16 cellular contexts compared by ENCODE assay signal in genomic region chr21:42395910-42396625, GRCh38. TPM values are rescaled to one million over a fixed set of nuclear protein-coding genes. Genes with fewer than 3 reads are reported as not detected.
DNase-seq lines count a peak whose midpoint lies in the region; ATAC-seq and TF ChIP-seq lines count a peak whose summit lies in the region.
"Had no signal": no experiment of that assay in that cellular context is flagged by ENCODE, and none has a peak within 500 bp of the region (broad histone marks: within the 10 kb centered on the region; RNA-seq: fewer than 3 reads in every experiment).

TMPRSS3 (minus strand) TSS chr21:42396052; CDS start chr21:42395417, 635 bp downstream.

- peaks cover 4% of the 10 kb centered on the region for H3K9me3 ChIP-seq in WERI-Rb-1 (ENCODE audit: severe bottlenecking)
- H3K9me3 ChIP-seq: neutrophil had no signal

- H3K4me3 ChIP-seq in WERI-Rb-1 (ENCODE audit: low read depth, low read length) = no peak within 1 kb of the TSS

- ATAC-seq in stimulated activated naive CD8-positive, alpha-beta T cell treated with anti-CD3 and anti-CD28 coated beads, Interleukin-15, Interleukin-2, amounts not matched to agents 100 U/mL and 50 U/mL, for 24 hours = no peak
- ATAC-seq in activated T-helper 17 cell treated with anti-CD3 and anti-CD28 coated beads, Interleukin-2, amount 50 U/mL, for 72 hours (replicated peaks) = peak; percentile 25
- ATAC-seq: Right ventricle myocardium inferior had no signal

- H3K27ac ChIP-seq in WERI-Rb-1 = no peak within 1 kb of the TSS
- H3K27ac ChIP-seq: neutrophil had no signal

- H3K27ac Mint-ChIP-seq in stimulated activated naive CD8-positive, alpha-beta T cell treated with anti-CD3 and anti-CD28 coated beads, Interleukin-15, Interleukin-2, amounts not matched to agents 100 ng/mL and 50 ng/mL, for 24 hours = peak within 1 kb of the TSS; percentile 63
- peak within 1 kb of the TSS; percentile 56 for H3K27ac Mint-ChIP-seq in activated T-helper 17 cell treated with anti-CD3 and anti-CD28 coated beads, Interleukin-2, amount 50 U/mL, for 72 hours
- no peak within 1 kb of the TSS for H3K27ac Mint-ChIP-seq in HFFc6
- H3K27ac Mint-ChIP-seq: IgD-negative memory B cell had no signal

- peaks cover 34% of the 10 kb centered on the region for H3K36me3 Mint-ChIP-seq in stimulated activated naive CD8-positive, alpha-beta T cell treated with anti-CD3 and anti-CD28 coated beads, Interleukin-15, Interleukin-2, amounts not matched to agents 100 ng/mL and 50 ng/mL, for 24 hours (ENCODE audit: low read depth)
- H3K36me3 Mint-ChIP-seq in activated T-helper 17 cell treated with anti-CD3 and anti-CD28 coated beads, Interleukin-2, amount 50 U/mL, for 72 hours (ENCODE audit: low read depth) = peaks cover 64% of the 10 kb centered on the region
- peaks cover 9% of the 10 kb centered on the region; the same call in 1 of the 2 replicates for H3K36me3 Mint-ChIP-seq in HFFc6 (ENCODE audit: low read depth)

- no peaks in the 10 kb centered on the region for H3K27me3 Mint-ChIP-seq in stimulated activated naive CD8-positive, alpha-beta T cell treated with anti-CD3 and anti-CD28 coated beads, Interleukin-15, Interleukin-2, amounts not matched to agents 100 ng/mL and 50 ng/mL, for 24 hours
- no peaks in the 10 kb centered on the region for H3K27me3 Mint-ChIP-seq in activated T-helper 17 cell treated with anti-CD3 and anti-CD28 coated beads, Interleukin-2, amount 50 U/mL, for 72 hours
- no peaks in the 10 kb centered on the region for H3K27me3 Mint-ChIP-seq in HFFc6 (ENCODE audit: insufficient read depth)

- no peaks in the 10 kb centered on the region for H3K9me3 Mint-ChIP-seq in stimulated activated naive CD8-positive, alpha-beta T cell treated with anti-CD3 and anti-CD28 coated beads, Interleukin-15, Interleukin-2, amounts not matched to agents 100 ng/mL and 50 ng/mL, for 24 hours
- H3K9me3 Mint-ChIP-seq in activated T-helper 17 cell treated with anti-CD3 and anti-CD28 coated beads, Interleukin-2, amount 50 U/mL, for 72 hours = no peaks in the 10 kb centered on the region
- H3K9me3 Mint-ChIP-seq in HFFc6 = peaks cover 62% of the 10 kb centered on the region
- H3K9me3 Mint-ChIP-seq: IgD-negative memory B cell had no signal

- H3K4me3 Mint-ChIP-seq in stimulated activated naive CD8-positive, alpha-beta T cell treated with anti-CD3 and anti-CD28 coated beads, Interleukin-15, Interleukin-2, amounts not matched to agents 100 ng/mL and 50 ng/mL, for 24 hours = no peak within 1 kb of the TSS
- peak within 1 kb of the TSS; percentile 74 for H3K4me3 Mint-ChIP-seq in activated T-helper 17 cell treated with anti-CD3 and anti-CD28 coated beads, Interleukin-2, amount 50 U/mL, for 72 hours
- no peak within 1 kb of the TSS for H3K4me3 Mint-ChIP-seq in HFFc6

- no peaks in the 10 kb centered on the region for H3K27me3 ChIP-seq in WERI-Rb-1 (ENCODE audit: insufficient read depth, low read depth, severe bottlenecking)
- H3K27me3 ChIP-seq: neutrophil had no signal

- TF ChIP-seq CTCF in HFFc6 (IDR thresholded peaks at IDR 0.05) = no peak
- TF ChIP-seq CTCF in WERI-Rb-1 (IDR thresholded peaks at IDR 0.05; ENCODE audit: low read depth, low read length) = no peak

- H3K36me3 ChIP-seq in WERI-Rb-1 = no peaks in the 10 kb centered on the region
- H3K36me3 ChIP-seq: neutrophil had no signal

- no peak for DNase-seq in stimulated activated naive CD8-positive, alpha-beta T cell treated with anti-CD3 and anti-CD28 coated beads, Interleukin-15, Interleukin-2, amounts not matched to agents 100 U/mL and 50 U/mL, for 24 hours
- DNase-seq in mucosa of gallbladder (ENCODE audit: low spot score) (no peak), KG1 (lab: John Stamatoyannopoulos, UW) (no peak), HFFc6 (no peak), WERI-Rb-1 (no peak)
- DNase-seq in stimulated activated CD4-positive, alpha-beta T cell treated with anti-CD3 and anti-CD28 coated beads, Interleukin-4, amount 100 ng/mL, for 1 hour = no peak
- DNase-seq: dermis blood vessel endothelial cell; NCI-H187; stimulated activated CD4-positive, alpha-beta T cell treated with anti-CD3 and anti-CD28 coated beads, Interleukin-12 subunit alpha, Interleukin-12 subunit beta, amount 100 ng/mL, for 4 hours had no signal

- peaks cover 77% of the 10 kb centered on the region for H3K4me1 Mint-ChIP-seq in stimulated activated naive CD8-positive, alpha-beta T cell treated with anti-CD3 and anti-CD28 coated beads, Interleukin-15, Interleukin-2, amounts not matched to agents 100 ng/mL and 50 ng/mL, for 24 hours (ENCODE audit: low read depth)
- H3K4me1 Mint-ChIP-seq in activated T-helper 17 cell treated with anti-CD3 and anti-CD28 coated beads, Interleukin-2, amount 50 U/mL, for 72 hours = peaks cover 45% of the 10 kb centered on the region
- no peaks in the 10 kb centered on the region for H3K4me1 Mint-ChIP-seq in HFFc6 (ENCODE audit: low read depth)

RNA-seq across cellular contexts. Expression of gene TMPRSS3, which starts in this region (rescaled TPM):
- total RNA-seq in activated T-helper 17 cell treated with anti-CD3 and anti-CD28 coated beads, Interleukin-2, amount 50 U/mL, for 72 hours = 100 to 1,000 TPM in 1 of 2 donors, 10 to 100 TPM in 1; 24.0 to 163 TPM
- 10.5 TPM for total RNA-seq in mucosa of gallbladder
- not detected for total RNA-seq in HFFc6 (2021; fragmentation: NEBNext Ultra II Directional; extraction: Animal tissue kit (Norgen Biotek cat#: 25700))
- total RNA-seq: dermis blood vessel endothelial cell, fibroblast of lung, lung microvascular endothelial cell, Right ventricle myocardium inferior had no signal

Comparison
In these comparisons a context has a peak if more than half of its experiments do, and no peak if none do; other contexts are left out.
1. RNA of gene TMPRSS3 (total RNA-seq): 24.0 to 163 TPM in activated T-helper 17 cell treated with anti-CD3 and anti-CD28 coated beads, Interleukin-2, amount 50 U/mL, for 72 hours and 10.5 TPM in mucosa of gallbladder (single experiment); not detected in HFFc6; every median in the first group is over 10 times any median in the second.